In genomic region chrX:120250522-120251271, GRCh38 we compare ENCODE assay signal across 1 cellular context.
TF ChIP-seq lines count a peak whose summit lies in the region.

ZBTB33 (plus strand) TSS chrX:120250812; CDS start chrX:120253416, 2,604 bp downstream.

TF ChIP-seq in H1, 55 proteins besides CTCF, POLR2A, EP300 and RAD21 (continued from another document):
- TF ChIP-seq, protein P1, sequence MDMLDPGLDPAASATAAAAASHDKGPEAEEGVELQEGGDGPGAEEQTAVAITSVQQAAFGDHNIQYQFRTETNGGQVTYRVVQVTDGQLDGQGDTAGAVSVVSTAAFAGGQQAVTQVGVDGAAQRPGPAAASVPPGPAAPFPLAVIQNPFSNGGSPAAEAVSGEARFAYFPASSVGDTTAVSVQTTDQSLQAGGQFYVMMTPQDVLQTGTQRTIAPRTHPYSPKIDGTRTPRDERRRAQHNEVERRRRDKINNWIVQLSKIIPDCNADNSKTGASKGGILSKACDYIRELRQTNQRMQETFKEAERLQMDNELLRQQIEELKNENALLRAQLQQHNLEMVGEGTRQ (IDR thresholded peaks at IDR 0.05; ENCODE audit: low read length) = no peak
- TF ChIP-seq SAP30 (IDR thresholded peaks at IDR 0.05; ENCODE audit: insufficient read depth, insufficient replicate concordance, low read length) (no peak), PHF8 (conservative IDR thresholded peaks at IDR 0.05; ENCODE audit: low read depth, low read length) (peak; percentile 65), E2F6 (IDR thresholded peaks at IDR 0.05) (peak; percentile 74), SRF (IDR thresholded peaks at IDR 0.05; ENCODE audit: low read depth, low read length) (no peak), KDM1A (IDR thresholded peaks at IDR 0.05; ENCODE audit: borderline replicate concordance, low read length) (no peak), SIRT6 (IDR thresholded peaks at IDR 0.05; ENCODE audit: low read length) (no peak), CBX5 (IDR thresholded peaks at IDR 0.05; ENCODE audit: low read depth, low read length) (no peak), YY1 (IDR thresholded peaks at IDR 0.05; ENCODE audit: low read depth, low read length) (no peak), TAF1 (IDR thresholded peaks at IDR 0.05; ENCODE audit: low read depth, low read length) (peak; percentile 40), MAX (IDR thresholded peaks at IDR 0.05) (peak; percentile 89), JUND (IDR thresholded peaks at IDR 0.05; ENCODE audit: low read length) (no peak), TAF7 (optimal IDR thresholded peaks at IDR 0.05; ENCODE audit: borderline replicate concordance, low read depth, low read length) (no peak), CTBP2 (IDR thresholded peaks at IDR 0.05; ENCODE audit: borderline replicate concordance, insufficient read depth, insufficient read length, low read length) (no peak), TBP (IDR thresholded peaks at IDR 0.05; ENCODE audit: low read depth, low read length) (peak; percentile 56; the same call in 1 of the 2 replicates), BCL11A (IDR thresholded peaks at IDR 0.05; ENCODE audit: low read depth in 2 of 2, low read length in 2 of 2) (no peak), POU5F1 (IDR thresholded peaks at IDR 0.05; ENCODE audit: low read depth, low read length) (no peak), SUZ12 (IDR thresholded peaks at IDR 0.05; ENCODE audit: low read length) (no peak), GTF2F1 (IDR thresholded peaks at IDR 0.05; ENCODE audit: borderline replicate concordance, low read depth, low read length) (no peak), SP2 (IDR thresholded peaks at IDR 0.05; ENCODE audit: low read length) (no peak), RXRA (IDR thresholded peaks at IDR 0.05; ENCODE audit: insufficient read depth, low read depth, low read length) (no peak), CHD7 (IDR thresholded peaks at IDR 0.05; ENCODE audit: insufficient replicate concordance, low read length) (no peak), BACH1 (IDR thresholded peaks at IDR 0.05; ENCODE audit: low read length) (no peak), EZH2 (IDR thresholded peaks at IDR 0.05; ENCODE audit: low read depth, low read length, severe bottlenecking) (no peak), MAFK (IDR thresholded peaks at IDR 0.05; ENCODE audit: low read depth, low read length) (no peak), EGR1 (IDR thresholded peaks at IDR 0.05; ENCODE audit: borderline replicate concordance, low read depth, low read length) (no peak; the same call in 1 of the 2 replicates), SP4 (IDR thresholded peaks at IDR 0.05; ENCODE audit: low read length) (no peak), NANOG (IDR thresholded peaks at IDR 0.05; ENCODE audit: insufficient read depth, low read depth, low read length, poor library complexity, severe bottlenecking) (no peak), KDM5A (IDR thresholded peaks at IDR 0.05; ENCODE audit: low read length) (no peak), ZNF274 (IDR thresholded peaks at IDR 0.05; ENCODE audit: borderline replicate concordance, extremely low read depth, low read length) (no peak), ASH2L (IDR thresholded peaks at IDR 0.05; ENCODE audit: low read length) (peak; percentile 38), FOSL1 (IDR thresholded peaks at IDR 0.05; ENCODE audit: insufficient read depth, low read depth, low read length) (no peak), SP1 (IDR thresholded peaks at IDR 0.05; ENCODE audit: low read depth, low read length) (no peak), HDAC6 (IDR thresholded peaks at IDR 0.05; ENCODE audit: low read depth, low read length) (no peak), RFX5 (IDR thresholded peaks at IDR 0.05; ENCODE audit: borderline replicate concordance, low read depth, low read length) (no peak), CREB1 (IDR thresholded peaks at IDR 0.05) (peak; percentile 74; the same call in 1 of the 2 replicates), HDAC2 (IDR thresholded peaks at IDR 0.05; ENCODE audit: borderline replicate concordance in 1 of 2, low read depth in 2 of 2, low read length in 2 of 2) (no peak), SIX5 (IDR thresholded peaks at IDR 0.05; ENCODE audit: low read depth, low read length) (no peak), KDM4A (IDR thresholded peaks at IDR 0.05; ENCODE audit: low read depth, low read length, severe bottlenecking) (peak; percentile 30), NRF1 (IDR thresholded peaks at IDR 0.05; ENCODE audit: low read depth, low read length) (no peak), RNF2 (IDR thresholded peaks at IDR 0.05; ENCODE audit: borderline replicate concordance, low read depth, low read length, missing control alignments, poor library complexity, severe bottlenecking) (no peak), BRCA1 (IDR thresholded peaks at IDR 0.05; ENCODE audit: low read depth, low read length) (no peak), CHD1 (IDR thresholded peaks at IDR 0.05; ENCODE audit: low read depth, low read length) (no peak), CHD2 (IDR thresholded peaks at IDR 0.05; ENCODE audit: low read length) (no peak), JUN (IDR thresholded peaks at IDR 0.05; ENCODE audit: low read depth, low read length) (no peak), SIN3A (conservative IDR thresholded peaks at IDR 0.05 in 1 of 2, IDR thresholded peaks at IDR 0.05 in 1 of 2; ENCODE audit: low read depth in 1 of 2, low read length in 2 of 2) (no peak), RBBP5 (IDR thresholded peaks at IDR 0.05; ENCODE audit: borderline replicate concordance, low read depth, low read length) (no peak), POLR2AphosphoS5 (IDR thresholded peaks at IDR 0.05; ENCODE audit: low read depth, low read length) (0 out of 2 replicates have a peak, but pooled peaks have one; percentile 14), TEAD4 (IDR thresholded peaks at IDR 0.05; ENCODE audit: low read depth, low read length) (no peak), TCF12 (IDR thresholded peaks at IDR 0.05; ENCODE audit: low read depth, low read length) (no peak), CBX8 (IDR thresholded peaks at IDR 0.05; ENCODE audit: borderline replicate concordance, low read depth, low read length) (no peak)
- TF ChIP-seq, protein P2, sequence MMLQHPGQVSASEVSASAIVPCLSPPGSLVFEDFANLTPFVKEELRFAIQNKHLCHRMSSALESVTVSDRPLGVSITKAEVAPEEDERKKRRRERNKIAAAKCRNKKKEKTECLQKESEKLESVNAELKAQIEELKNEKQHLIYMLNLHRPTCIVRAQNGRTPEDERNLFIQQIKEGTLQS (IDR thresholded peaks at IDR 0.05; ENCODE audit: insufficient read depth, low read depth, low read length) = no peak
- TF ChIP-seq, protein P3, sequence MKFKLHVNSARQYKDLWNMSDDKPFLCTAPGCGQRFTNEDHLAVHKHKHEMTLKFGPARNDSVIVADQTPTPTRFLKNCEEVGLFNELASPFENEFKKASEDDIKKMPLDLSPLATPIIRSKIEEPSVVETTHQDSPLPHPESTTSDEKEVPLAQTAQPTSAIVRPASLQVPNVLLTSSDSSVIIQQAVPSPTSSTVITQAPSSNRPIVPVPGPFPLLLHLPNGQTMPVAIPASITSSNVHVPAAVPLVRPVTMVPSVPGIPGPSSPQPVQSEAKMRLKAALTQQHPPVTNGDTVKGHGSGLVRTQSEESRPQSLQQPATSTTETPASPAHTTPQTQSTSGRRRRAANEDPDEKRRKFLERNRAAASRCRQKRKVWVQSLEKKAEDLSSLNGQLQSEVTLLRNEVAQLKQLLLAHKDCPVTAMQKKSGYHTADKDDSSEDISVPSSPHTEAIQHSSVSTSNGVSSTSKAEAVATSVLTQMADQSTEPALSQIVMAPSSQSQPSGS (IDR thresholded peaks at IDR 0.05; ENCODE audit: low read length) = no peak
TF ChIP-seq in H1: peak in this region for 9.
